In the genomic region with DNA sequence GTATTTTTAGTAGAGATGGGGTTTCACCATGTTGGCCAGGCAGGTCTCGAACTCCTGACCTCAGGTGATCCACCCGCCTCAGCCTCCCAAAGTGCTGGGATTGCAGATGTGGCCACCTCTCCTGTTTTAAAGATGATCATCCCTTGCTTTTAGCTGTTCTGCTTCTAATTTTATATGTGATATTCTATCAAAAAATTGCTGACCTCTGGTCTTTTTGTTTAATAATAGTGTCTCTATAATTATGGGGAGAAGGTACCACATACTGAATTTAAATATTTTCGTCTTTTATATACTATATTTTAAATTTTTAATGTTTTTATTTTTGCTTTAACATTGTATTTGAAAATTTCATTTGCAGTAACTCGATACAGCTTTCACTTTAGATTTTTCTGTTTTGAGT, we compare ENCODE assay signal across 22 cellular contexts. TPM values are rescaled to one million over a fixed set of nuclear protein-coding genes. Genes with fewer than 3 reads are reported as not detected.
DNase-seq lines count a peak whose midpoint lies in the region; ATAC-seq, FAIRE-seq and TF ChIP-seq lines count a peak whose summit lies in the region.
"Had no signal": no experiment of that assay in that cellular context is flagged by ENCODE, and none has a peak within 500 bp of the region (broad histone marks: within the 10 kb centered on the region; RNA-seq: fewer than 3 reads in every experiment).

No MANE protein-coding gene starts in this region.

- peaks cover 4% of the 10 kb centered on the region for H3K4me1 ChIP-seq in HepG2 (ENCODE audit: insufficient read depth, low read length)
- H3K4me1 ChIP-seq in right lobe of liver: peaks cover 0 to 31% (median 0%) of the 10 kb centered on the region in 4 donors
- peaks cover 3% of the 10 kb centered on the region for H3K4me1 ChIP-seq in IMR-90 (ENCODE audit: control insufficient read depth, insufficient read depth, low read length)
- peaks cover 0 to 6% of the 10 kb centered on the region in 2 experiments; a peak in 3 of 5 replicates for H3K4me1 ChIP-seq in K562 (replicated peaks in 1 of 2; ENCODE audit: control insufficient read depth in 2 of 2, insufficient read depth in 2 of 2, low read length in 2 of 2)
- H3K4me1 ChIP-seq in kidney (ENCODE audit: control insufficient read depth in 1 of 2, insufficient read depth in 1 of 2, low read depth in 1 of 2, low read length in 2 of 2): peaks cover 3 to 4% of the 10 kb centered on the region in 2 donors
- H3K4me1 ChIP-seq in adrenal gland (replicated peaks in 1 of 2): peaks cover 9 to 30% of the 10 kb centered on the region in 2 donors

- H3K4me2 ChIP-seq in HepG2 (ENCODE audit: low read depth, low read length) (no peak overlapping the region), IMR-90 (ENCODE audit: low read depth, low read length) (no peak overlapping the region), K562 (ENCODE audit: insufficient read depth, low read length) (no peak overlapping the region)
- H3K4me2 ChIP-seq: BLaER1 treated with 17β-estradiol and CSF1 and Interleukin-3, amounts not matched to agents 10 nM and 100 nM had no signal

- H3K4me3 ChIP-seq in HepG2 (replicated peaks in 1 of 3; ENCODE audit: insufficient read depth in 1 of 3, low read depth in 2 of 3, low read length in 3 of 3) (no peak overlapping the region), right lobe of liver (no peak overlapping the region), IMR-90 (ENCODE audit: insufficient read depth, low read depth, low read length) (no peak overlapping the region), K562 (no peak overlapping the region), kidney (ENCODE audit: low read length in 2 of 2) (no peak overlapping the region), adrenal gland (no peak overlapping the region)
- H3K4me3 ChIP-seq: BLaER1 treated with 17β-estradiol and CSF1 and Interleukin-3, amounts not matched to agents 10 nM and 100 nM had no signal

- FAIRE-seq in HepG2 (lab: Jason Lieb, UNC): no peak
- no peak for FAIRE-seq in K562 (lab: Jason Lieb, UNC)
- FAIRE-seq in kidney (lab: Jason Lieb, UNC): peak; percentile 44
- no peak for FAIRE-seq in GM12892 (lab: Jason Lieb, UNC)
- FAIRE-seq: A204.1, D721Med, G401.6, GM12891 had no signal

- TF ChIP-seq CTCF in HepG2 (CRISPR knock-in tag; IDR thresholded peaks at IDR 0.05) (no peak), right lobe of liver (IDR thresholded peaks at IDR 0.05) (no peak), IMR-90 (conservative IDR thresholded peaks at IDR 0.05; ENCODE audit: low read depth, low read length) (no peak), K562 (IDR thresholded peaks at IDR 0.05 in 2 of 3, conservative IDR thresholded peaks at IDR 0.05 in 1 of 3; ENCODE audit: insufficient read depth in 2 of 3, low read depth in 1 of 3, low read length in 3 of 3) (no peak), kidney (IDR thresholded peaks at IDR 0.05; ENCODE audit: borderline replicate concordance, extremely low read depth, insufficient read depth) (no peak), adrenal gland (IDR thresholded peaks at IDR 0.05) (no peak)

- no peak overlapping the region for H2BK5ac ChIP-seq in IMR-90 (ENCODE audit: low read depth, low read length, poor library complexity, severe bottlenecking)

- H3K79me2 ChIP-seq in HepG2 (ENCODE audit: insufficient read depth, low read length) (peaks cover 89% of the 10 kb centered on the region), K562 (ENCODE audit: control insufficient read depth, insufficient read depth, low read length) (peaks cover 99% of the 10 kb centered on the region)

- H3K27me3 ChIP-seq in HepG2 (ENCODE audit: control insufficient read depth in 1 of 2, insufficient read depth in 2 of 2, low read length in 2 of 2): no peaks in the 10 kb centered on the region
- H3K27me3 ChIP-seq in right lobe of liver: no peaks in the 10 kb centered on the region
- H3K27me3 ChIP-seq in IMR-90 (ENCODE audit: control insufficient read depth, insufficient read depth, low read length): peaks cover 5% of the 10 kb centered on the region
- no peaks in the 10 kb centered on the region for H3K27me3 ChIP-seq in K562 (ENCODE audit: control insufficient read depth in 2 of 2, insufficient read depth in 2 of 2, low read length in 2 of 2)
- H3K27me3 ChIP-seq in adrenal gland: no peaks in the 10 kb centered on the region

- H3K56ac ChIP-seq in IMR-90 (ENCODE audit: extremely low read depth, insufficient read depth, low read length): no peak overlapping the region

- intact Hi-C loops in HepG2 (cut with micrococcal nuclease; ENCODE audit: unreplicated experiment) (no loop called here), right lobe of liver (cut with DNase I) (no loop called here), IMR-90 (cut with micrococcal nuclease) (no loop called here), K562 (cut with micrococcal nuclease) (no loop called here), kidney (cut with DNase I) (no loop called here), adrenal gland (cut with DNase I) (no loop called here)

- no TSS peak for BruUV-seq in HepG2 (replicated peaks; lab: Mats Ljungman, UMichigan)
- no TSS peak for BruUV-seq in IMR-90 (replicated peaks; lab: Mats Ljungman, UMichigan)
- no TSS peak for BruUV-seq in K562 (replicated peaks; lab: Mats Ljungman, UMichigan)

- H3K79me1 ChIP-seq in IMR-90 (ENCODE audit: low read depth in 1 of 2, low read length in 2 of 2): peaks cover 2 to 23% of the 10 kb centered on the region in 2 experiments; a peak in 2 of 4 replicates

- H3K9me3 ChIP-seq in HepG2 (ENCODE audit: low read length) (no peaks in the 10 kb centered on the region), right lobe of liver (no peaks in the 10 kb centered on the region), IMR-90 (ENCODE audit: control insufficient read depth, insufficient read depth, low read length) (no peaks in the 10 kb centered on the region), K562 (replicated peaks; ENCODE audit: control insufficient read depth, insufficient read depth, low read depth, low read length) (no peaks in the 10 kb centered on the region), kidney (ENCODE audit: control insufficient read depth in 1 of 2, low read length in 2 of 2) (no peaks in the 10 kb centered on the region), adrenal gland (replicated peaks in 1 of 3) (no peaks in the 10 kb centered on the region)
- H3K9me3 ChIP-seq: Caco-2 had no signal

- no peak for ATAC-seq in HepG2
- ATAC-seq in right lobe of liver: no peak
- no peak for ATAC-seq in IMR-90 (ENCODE audit: low read depth)
- no peak for ATAC-seq in K562
- ATAC-seq: CD8-positive, alpha-beta T cell had no signal

- no peak for DNase-seq in HepG2 (ENCODE audit: low spot score)
- no peak for DNase-seq in right lobe of liver
- DNase-seq in IMR-90: no peak
- no peak for DNase-seq in K562 (ENCODE audit: extremely low read depth in 1 of 4, low spot score in 3 of 4)
- no peak for DNase-seq in kidney
- DNase-seq in adrenal gland: no peak
- DNase-seq in GM12892 (ENCODE audit: insufficient read length): no peak
- DNase-seq in GOT3 (lab: John Stamatoyannopoulos, UW): no peak
- DNase-seq: 8988T; AML-193; Caco-2; Calu3; CD4-positive, alpha-beta T cell; CD8-positive, alpha-beta T cell; DMS79 treated with DMSO at 0.1 percent for 48 hours; GF-D8 had no signal

- WGBS in HepG2 (ENCODE audit: low lambda C conversion rate): 91% methylated on average over 4 of the region's 4 CpGs
- 92% methylated on average over 4 of the region's 4 CpGs for WGBS in right lobe of liver (ENCODE audit: insufficient coverage, low coverage, low lambda C conversion rate, missing lambda C conversion rate)
- WGBS in IMR-90 (ENCODE audit: extremely low coverage in 2 of 2, insufficient read length in 1 of 2), 2 experiments: no CpG with 5 or more reads among the region's 4 CpGs
- WGBS in K562 (ENCODE audit: insufficient coverage, low coverage, missing lambda C conversion rate): 87% methylated on average over 4 of the region's 4 CpGs
- 92 to 98% (median 96%) methylated on average over 4 of the region's 4 CpGs for WGBS in adrenal gland, 4 donors

- no peak overlapping the region for H3K4ac ChIP-seq in IMR-90 (ENCODE audit: low read depth, low read length)

- no peaks in the 10 kb centered on the region for H3K36me3 ChIP-seq in HepG2 (replicated peaks in 1 of 2; ENCODE audit: control insufficient read depth in 1 of 2, insufficient read depth in 2 of 2, low read length in 2 of 2)
- no peaks in the 10 kb centered on the region for H3K36me3 ChIP-seq in right lobe of liver
- H3K36me3 ChIP-seq in IMR-90 (ENCODE audit: control insufficient read depth, insufficient read depth, low read length): no peaks in the 10 kb centered on the region
- H3K36me3 ChIP-seq in K562 (ENCODE audit: control insufficient read depth, insufficient read depth, low read length): peaks cover 4% of the 10 kb centered on the region; the same call in 2 of the 3 replicates
- no peaks in the 10 kb centered on the region for H3K36me3 ChIP-seq in kidney (ENCODE audit: control insufficient read depth in 1 of 2, insufficient read depth in 2 of 2, low read length in 2 of 2)
- H3K36me3 ChIP-seq in adrenal gland (replicated peaks in 1 of 2): no peaks in the 10 kb centered on the region

- peaks cover 2% of the 10 kb centered on the region for H3K9me1 ChIP-seq in IMR-90 (ENCODE audit: insufficient read depth, low read length)
- no peaks in the 10 kb centered on the region for H3K9me1 ChIP-seq in K562 (ENCODE audit: control insufficient read depth, insufficient read depth, low read length)

- H3K14ac ChIP-seq in IMR-90 (replicated peaks; ENCODE audit: low read depth, low read length): no peak overlapping the region

- no peak overlapping the region for H2AK5ac ChIP-seq in IMR-90 (ENCODE audit: low read depth, low read length)

- H3K27ac ChIP-seq in HepG2 (ENCODE audit: extremely low read length, insufficient read depth, low read length) (no peak overlapping the region), right lobe of liver (no peak overlapping the region), IMR-90 (ENCODE audit: insufficient read depth, low read length) (no peak overlapping the region), K562 (ENCODE audit: extremely low read depth, low read depth, low read length) (no peak overlapping the region), kidney (ENCODE audit: low read depth in 2 of 2, low read length in 2 of 2) (no peak overlapping the region), adrenal gland (no peak overlapping the region)
- H3K27ac ChIP-seq: BLaER1 treated with 17β-estradiol and CSF1 and Interleukin-3, amounts not matched to agents 10 nM and 100 nM; C4-2B had no signal

- CTCF ChIA-PET in HepG2 (lab: Yijun Ruan, JAX; ENCODE audit: low intra/inter-chr PET ratio, low total read pairs) (no interaction called here), IMR-90 (lab: Yijun Ruan, JAX) (no interaction called here), K562 (lab: Yijun Ruan, JAX; ENCODE audit: low intra/inter-chr PET ratio) (no interaction called here)

- no peak overlapping the region for H4K8ac ChIP-seq in IMR-90 (ENCODE audit: low read depth in 2 of 2, low read length in 2 of 2)

- dilution Hi-C loops in IMR-90 (cut with HindIII; ENCODE audit: low sequenced_read_pairs, unreplicated experiment): no loop called here

- no peak overlapping the region for H2AK9ac ChIP-seq in IMR-90 (replicated peaks; ENCODE audit: low read depth, low read length, poor library complexity)

- no peak overlapping the region for H4K5ac ChIP-seq in IMR-90 (ENCODE audit: low read depth, low read length)

- no peak overlapping the region for H3K9ac ChIP-seq in HepG2 (ENCODE audit: insufficient read depth, low read depth, low read length)
- H3K9ac ChIP-seq in IMR-90 (ENCODE audit: low read depth, low read length): no peak overlapping the region
- H3K9ac ChIP-seq in K562 (ENCODE audit: insufficient read depth in 1 of 2, low read depth in 2 of 2, low read length in 2 of 2): no peak overlapping the region
- H3K9ac ChIP-seq in kidney (ENCODE audit: low read length in 2 of 2): no peak overlapping the region
- H3K9ac ChIP-seq: BLaER1 treated with 17β-estradiol and CSF1 and Interleukin-3, amounts not matched to agents 10 nM and 100 nM had no signal

- H3K23ac ChIP-seq in IMR-90 (ENCODE audit: low read depth, low read length): no peak overlapping the region

- no peak overlapping the region for H2BK20ac ChIP-seq in IMR-90 (ENCODE audit: low read depth, low read length)

- in situ Hi-C loops in HepG2 (cut with HindIII; ENCODE audit: extremely low pct_ligation_motif_present, low pct_unique_long_range_greater_than_20kb) (no loop called here), IMR-90 (cut with MboI; ENCODE audit: low sequenced_read_pairs) (no loop called here), K562 (cut with MboI) (no loop called here)

- H2AFZ ChIP-seq in HepG2 (ENCODE audit: low read length) (no peak overlapping the region), IMR-90 (replicated peaks; ENCODE audit: low read length, poor library complexity) (no peak overlapping the region), K562 (ENCODE audit: low read depth, low read length) (no peak overlapping the region)

- no peak overlapping the region for H2BK120ac ChIP-seq in IMR-90 (ENCODE audit: low read depth, low read length)

- no peak for TF ChIP-seq POLR2A in HepG2 (IDR thresholded peaks at IDR 0.05; ENCODE audit: insufficient read depth in 1 of 2, low read depth in 2 of 2, low read length in 2 of 2)
- TF ChIP-seq POLR2A in right lobe of liver (IDR thresholded peaks at IDR 0.05): no peak
- no peak for TF ChIP-seq POLR2A in IMR-90 (IDR thresholded peaks at IDR 0.05; ENCODE audit: low read depth, low read length)
- no peak for TF ChIP-seq POLR2A in K562 (conservative IDR thresholded peaks at IDR 0.05)
- no peak for TF ChIP-seq POLR2A in adrenal gland (IDR thresholded peaks at IDR 0.05)
- no peak for TF ChIP-seq POLR2A in GM12892 (IDR thresholded peaks at IDR 0.05; ENCODE audit: low read depth, low read length)

- POLR2A ChIA-PET in HepG2 (lab: Yijun Ruan, JAX): no interaction called here
- POLR2A ChIA-PET in IMR-90 (lab: Charles Lee; ENCODE audit: unreplicated experiment): no interaction called here
- POLR2A ChIA-PET in K562 (lab: Yijun Ruan, JAX): interaction anchor here (1.6 to 2.2 kb wide), 3 partner anchors 8 to 14 kb away, joined by 4 to 7 read pairs (median 4); no protein-coding TSS in a partner anchor

- no peak overlapping the region for H3K18ac ChIP-seq in IMR-90 (ENCODE audit: low read depth, low read length)

- H4K91ac ChIP-seq in IMR-90 (ENCODE audit: insufficient read depth, low read depth, low read length): no peak overlapping the region

- H2BK15ac ChIP-seq in IMR-90 (ENCODE audit: low read depth, low read length): no peak overlapping the region

- TF ChIP-seq RAD21 in HepG2 (CRISPR knock-in tag; IDR thresholded peaks at IDR 0.05): no peak
- no peak for TF ChIP-seq RAD21 in IMR-90 (IDR thresholded peaks at IDR 0.05; ENCODE audit: low read length)
- TF ChIP-seq RAD21 in K562 (CRISPR knock-in tag; conservative IDR thresholded peaks at IDR 0.05 in 1 of 2, IDR thresholded peaks at IDR 0.05 in 1 of 2): no peak

- H4K20me1 ChIP-seq in HepG2 (ENCODE audit: insufficient read depth, low read length): peaks cover 65% of the 10 kb centered on the region
- H4K20me1 ChIP-seq in IMR-90 (ENCODE audit: insufficient read depth, low read length): peaks cover 94% of the 10 kb centered on the region
- H4K20me1 ChIP-seq in K562 (replicated peaks; ENCODE audit: control insufficient read depth, insufficient read depth, low read length): peaks cover 30% of the 10 kb centered on the region

- TF ChIP-seq EP300 in HepG2 (IDR thresholded peaks at IDR 0.05; ENCODE audit: low read depth in 2 of 2, low read length in 2 of 2): no peak
- TF ChIP-seq EP300 in HepG2 (CRISPR knock-in tag; IDR thresholded peaks at IDR 0.05; ENCODE audit: borderline replicate concordance): no peak
- TF ChIP-seq EP300 in K562 (IDR thresholded peaks at IDR 0.05; ENCODE audit: low read length): no peak

RNA-seq across cellular contexts. Expression of a gene that starts 15.6 kb away (rescaled TPM):
- total RNA-seq in HepG2 (2016; rRNA removed; fragmentation: Illumina TruSeq; extraction: Trizol) (40.5 and 81.0 TPM in 2 replicates), right lobe of liver (10 to 100 TPM; 53.5 to 76.2 (median 63.1) TPM), IMR-90 (2012; rRNA removed) (104 and 115 TPM in 2 replicates), K562 (2014; rRNA removed) (29.0 and 29.5 TPM in 2 replicates), K562 (2014; rRNA removed; fragmentation: Illumina TruSeq; extraction: Trizol) (47.8 and 53.8 TPM in 2 replicates), K562 (2015; rRNA removed; fragmentation: Illumina TruSeq; extraction: Trizol) (31.9 and 33.1 TPM in 2 replicates), K562 (2021) (44.9 and 45.7 TPM in 2 replicates), kidney (86.8 TPM), adrenal gland (100 to 1,000 TPM in 2 of 8 donors, 10 to 100 TPM in 6; 79.7 to 143 (median 90.3) TPM)
- 3.8 and 4.7 TPM in 2 replicates for total RNA-seq in HepG2 (2016; cell fraction: cytosol; rRNA removed; fragmentation: Illumina TruSeq; extraction: Trizol; ENCODE audit: low read depth)
- total RNA-seq in HepG2 (2016; cell fraction: insoluble cytoplasmic fraction; rRNA removed; fragmentation: Illumina TruSeq; extraction: Trizol): 39.4 and 75.2 TPM in 2 replicates
- 12.7 TPM in 2 replicates for total RNA-seq in HepG2 (2016; cell fraction: membrane; rRNA removed; fragmentation: Illumina TruSeq; extraction: Trizol)
- 41.9 and 52.3 TPM in 2 replicates for total RNA-seq in HepG2 (2016; cell fraction: nucleus; rRNA removed; fragmentation: Illumina TruSeq; extraction: Trizol)
- polyA plus RNA-seq in HepG2 (2011; rRNA removed) (20.7 and 22.2 TPM in 2 replicates), IMR-90 (2012; rRNA removed) (14.9 and 17.5 TPM in 2 replicates), K562 (2011; rRNA removed) (26.1 and 40.1 TPM in 2 replicates), K562 (2014; fragmentation: Illumina TruSeq; extraction: Trizol) (29.4 and 31.0 TPM in 2 replicates), K562 (2014; fragmentation: Nextera tagmentation; extraction: Ambion mirVana) (10 to 100 TPM; 10.9 to 15.2 TPM), K562 (2014; rRNA removed) (19.0 and 21.4 TPM in 2 replicates), kidney (ENCODE audit: insufficient read depth, low read depth, low replicate concordance) (12.0 TPM), adrenal gland (10 to 100 TPM; 12.6 to 47.0 (median 12.6) TPM)
- 9.5 and 16.8 TPM in 2 replicates for polyA plus RNA-seq in HepG2 (2011; cell fraction: cytosol; rRNA removed)
- 14.6 and 21.3 TPM in 2 replicates for polyA plus RNA-seq in HepG2 (2011; cell fraction: nucleus; rRNA removed)
- 24.5 and 29.6 TPM in 2 replicates for polyA plus RNA-seq in HepG2 (2012)
- polyA plus RNA-seq in HepG2 (2016; cell fraction: cytosol; fragmentation: Illumina TruSeq; extraction: Trizol; ENCODE audit: low read depth): 0.76 and 1.8 TPM in 2 replicates
- polyA plus RNA-seq in HepG2 (2016; cell fraction: insoluble cytoplasmic fraction; fragmentation: Illumina TruSeq; extraction: Trizol; ENCODE audit: low read depth): 29.7 and 29.8 TPM in 2 replicates
- polyA plus RNA-seq in HepG2 (2016; cell fraction: membrane; fragmentation: Illumina TruSeq; extraction: Trizol; ENCODE audit: low read depth): 2.9 and 3.9 TPM in 2 replicates
- polyA plus RNA-seq in HepG2 (2016; cell fraction: nucleus; fragmentation: Illumina TruSeq; extraction: Trizol; ENCODE audit: insufficient read depth, low read depth): 26.5 and 29.5 TPM in 2 replicates
- polyA minus RNA-seq in HepG2 (2011; rRNA and poly(A)+ RNA removed; ENCODE audit: low replicate concordance): 180 and 267 TPM in 2 replicates
- 62.3 and 83.0 TPM in 2 replicates for polyA minus RNA-seq in HepG2 (2011; cell fraction: cytosol; rRNA and poly(A)+ RNA removed)
- 121 and 148 TPM in 2 replicates for polyA minus RNA-seq in HepG2 (2011; cell fraction: nucleus; rRNA and poly(A)+ RNA removed)
- 4.9 and 8.6 TPM in 2 replicates for polyA plus RNA-seq in IMR-90 (2012; cell fraction: cytosol; rRNA removed)
- 3.5 and 30.0 TPM in 2 replicates for polyA plus RNA-seq in IMR-90 (2012; cell fraction: nucleus; rRNA removed; ENCODE audit: low replicate concordance)
- total RNA-seq in K562 (2011; cell fraction: chromatin; rRNA removed; ENCODE audit: low replicate concordance): 138 and 396 TPM in 2 replicates
- total RNA-seq in K562 (2011; cell fraction: nucleolus; rRNA removed): 51.9 and 68.7 TPM in 2 replicates
- 103 and 125 TPM in 2 replicates for total RNA-seq in K562 (2011; cell fraction: nucleoplasm; rRNA removed)
- 11.5 and 16.7 TPM in 2 replicates for polyA plus RNA-seq in K562 (2011; cell fraction: cytosol; rRNA removed)
- polyA plus RNA-seq in K562 (2011; cell fraction: nucleus; rRNA removed): 35.7 and 38.8 TPM in 2 replicates
- 21.9 and 23.8 TPM in 2 replicates for polyA plus RNA-seq in K562 (2012)
- polyA minus RNA-seq in K562 (2011; rRNA and poly(A)+ RNA removed): 196 and 258 TPM in 2 replicates
- polyA minus RNA-seq in K562 (2011; cell fraction: cytosol; rRNA and poly(A)+ RNA removed): 77.6 and 121 TPM in 2 replicates
- polyA minus RNA-seq in K562 (2011; cell fraction: nucleus; rRNA and poly(A)+ RNA removed): 47.0 and 84.4 TPM in 2 replicates
- 30.4 TPM for polyA plus RNA-seq in GM12892 (2012; ENCODE audit: missing spikeins)
